In genomic region chr16:2512920-2513404, GRCh38 we compare ENCODE assay signal across 8 cellular contexts. TPM values are rescaled to one million over a fixed set of nuclear protein-coding genes. Genes with fewer than 3 reads are reported as not detected.
DNase-seq lines count a peak whose midpoint lies in the region; ATAC-seq and TF ChIP-seq lines count a peak whose summit lies in the region.

No MANE protein-coding gene starts in this region.

- peaks cover 75% of the 10 kb centered on the region for H3K4me1 ChIP-seq in mononuclear cell (ENCODE audit: insufficient read depth, low read length)
- peaks cover 7% of the 10 kb centered on the region for H3K4me1 ChIP-seq in foreskin keratinocyte

- peak overlapping the region; percentile 25 to 87 for H3K4me3 ChIP-seq in cardiac fibroblast (replicated peaks in 1 of 2; ENCODE audit: low read depth in 2 of 2, low read length in 2 of 2)
- peak overlapping the region; percentile 80 for H3K4me3 ChIP-seq in mononuclear cell (ENCODE audit: low read length)

- TF ChIP-seq CTCF in cardiac fibroblast (IDR thresholded peaks at IDR 0.05; ENCODE audit: low read depth, low read length) (no peak), foreskin keratinocyte (conservative IDR thresholded peaks at IDR 0.05) (no peak)

- no peak for ATAC-seq in foreskin keratinocyte
- no peak for ATAC-seq in HG03342 (IDR thresholded peaks at IDR 0.05; ENCODE audit: unreplicated experiment)

- no peak overlapping the region for H3K27ac ChIP-seq in foreskin keratinocyte

- DNase-seq in DMS53 (lab: John Stamatoyannopoulos, UW) (peak; percentile 59), DMS53 treated with DMSO at 0.1 percent for 48 hours (lab: John Stamatoyannopoulos, UW; ENCODE audit: unreplicated experiment) (no peak), NCI-H146 treated with DMSO at 0.1 percent for 48 hours (lab: John Stamatoyannopoulos, UW; ENCODE audit: unreplicated experiment) (peak; percentile 65), cardiac fibroblast (ENCODE audit: low read depth in 2 of 2) (no peak), foreskin keratinocyte (no peak), GOT3 (lab: John Stamatoyannopoulos, UW) (no peak)

- H3K27me3 ChIP-seq in mononuclear cell (ENCODE audit: insufficient read depth, low read length) (no peaks in the 10 kb centered on the region), foreskin keratinocyte (no peaks in the 10 kb centered on the region)

- H3K9me3 ChIP-seq in mononuclear cell (ENCODE audit: low read depth, low read length) = no peaks in the 10 kb centered on the region

RNA-seq across cellular contexts. Expression of gene ATP6V0C, which starts 0.8 kb away (rescaled TPM):
- 61.2 TPM for total RNA-seq in mononuclear cell
- 69.8 and 73.3 TPM in 2 replicates for total RNA-seq in foreskin keratinocyte
- polyA plus RNA-seq in foreskin keratinocyte = 213 and 228 TPM in 2 replicates

RNA-seq across cellular contexts. Expression of gene AMDHD2, which starts 7.2 kb away (rescaled TPM):
- total RNA-seq in mononuclear cell = 49.7 TPM
- total RNA-seq in foreskin keratinocyte = 19.0 and 20.5 TPM in 2 replicates
- polyA plus RNA-seq in foreskin keratinocyte = 17.5 and 20.7 TPM in 2 replicates

RNA-seq across cellular contexts. Expression of gene CEMP1, which starts 18.2 kb away (rescaled TPM):
- total RNA-seq in mononuclear cell (0.10 TPM), foreskin keratinocyte (not detected in 2 replicates)
- polyA plus RNA-seq in foreskin keratinocyte = not detected in 2 replicates

RNA-seq across cellular contexts. Expression of gene PDPK1, which starts 24.9 kb away (rescaled TPM):
- 36.9 TPM for total RNA-seq in mononuclear cell
- 17.6 and 19.4 TPM in 2 replicates for total RNA-seq in foreskin keratinocyte
- 4.2 and 4.7 TPM in 2 replicates for polyA plus RNA-seq in foreskin keratinocyte

RNA-seq across cellular contexts. Expression of gene TBC1D24, which starts 38.0 kb away (rescaled TPM):
- 2.1 TPM for total RNA-seq in mononuclear cell
- 7.7 and 7.8 TPM in 2 replicates for total RNA-seq in foreskin keratinocyte
- 2.5 and 2.9 TPM in 2 replicates for polyA plus RNA-seq in foreskin keratinocyte

Comparison
In these comparisons a context has a peak if more than half of its experiments do, and no peak if none do; other contexts are left out.
1. DNase-seq: peak in DMS53 (single experiment) and NCI-H146 treated with DMSO at 0.1 percent for 48 hours (single experiment); none in DMS53 treated with DMSO at 0.1 percent for 48 hours (single experiment), cardiac fibroblast (0 of 2), foreskin keratinocyte (0 of 2) and GOT3 (single experiment).